In genomic region chr7:130930260-130930659, GRCh38 we compare ENCODE assay signal across 9 cellular contexts.
DNase-seq lines count a peak whose midpoint lies in the region; ATAC-seq, FAIRE-seq and TF ChIP-seq lines count a peak whose summit lies in the region.
"Had no signal": no experiment of that assay in that cellular context is flagged by ENCODE, and none has a peak within 500 bp of the region (broad histone marks: within the 10 kb centered on the region; RNA-seq: fewer than 3 reads in every experiment).

No MANE protein-coding gene starts in this region.

- H2AFZ ChIP-seq in fibroblast of lung (ENCODE audit: low read length) = no peak overlapping the region

- H3K79me2 ChIP-seq in fibroblast of lung (ENCODE audit: control insufficient read depth, insufficient read depth, low read length) = peaks cover 100% of the 10 kb centered on the region

- no peak for TF ChIP-seq CTCF in fibroblast of lung (conservative IDR thresholded peaks at IDR 0.05 in 1 of 2, IDR thresholded peaks at IDR 0.05 in 1 of 2; ENCODE audit: low read depth in 1 of 2, low read length in 2 of 2)

- peaks cover 92% of the 10 kb centered on the region for H3K4me1 Mint-ChIP-seq in activated CD4-positive, alpha-beta T cell treated with anti-CD3 and anti-CD28 coated beads for 36 hours
- peaks cover 74% of the 10 kb centered on the region for H3K4me1 Mint-ChIP-seq in T-helper 2 cell treated with Interferon-gamma antibody and Interleukin-4, amounts not matched to agents 5 μg/mL and 100 μg/mL, for 36 hours (ENCODE audit: low read depth)
- peaks cover 91% of the 10 kb centered on the region for H3K4me1 Mint-ChIP-seq in stimulated activated effector memory CD8-positive, alpha-beta T cell treated with anti-CD3 and anti-CD28 coated beads, Interleukin-12 subunit alpha, Interleukin-12 subunit beta, amount 100 ng/mL, for 72 hours

- no peaks in the 10 kb centered on the region for H3K9me3 Mint-ChIP-seq in activated CD4-positive, alpha-beta T cell treated with anti-CD3 and anti-CD28 coated beads for 36 hours (ENCODE audit: low read depth)
- H3K9me3 Mint-ChIP-seq in T-helper 2 cell treated with Interferon-gamma antibody and Interleukin-4, amounts not matched to agents 5 μg/mL and 100 μg/mL, for 36 hours = no peaks in the 10 kb centered on the region
- H3K9me3 Mint-ChIP-seq in stimulated activated effector memory CD8-positive, alpha-beta T cell treated with anti-CD3 and anti-CD28 coated beads, Interleukin-12 subunit alpha, Interleukin-12 subunit beta, amount 100 ng/mL, for 72 hours = no peaks in the 10 kb centered on the region

- POLR2A ChIA-PET in activated CD4-positive, alpha-beta T cell treated with anti-CD3 and anti-CD28 coated beads for 36 hours (lab: Charles Lee) = interaction anchor here (0.6 to 2.3 kb wide), 3 partner anchors 12 to 26 kb away, joined by 3 to 14 read pairs (median 5); no protein-coding TSS in a partner anchor

- H3K4me2 ChIP-seq in fibroblast of lung (ENCODE audit: extremely low read depth, insufficient read depth, low read length) = no peak overlapping the region

- peaks cover 82% of the 10 kb centered on the region for H3K36me3 Mint-ChIP-seq in activated CD4-positive, alpha-beta T cell treated with anti-CD3 and anti-CD28 coated beads for 36 hours (ENCODE audit: low read depth)
- H3K36me3 Mint-ChIP-seq in T-helper 2 cell treated with Interferon-gamma antibody and Interleukin-4, amounts not matched to agents 5 μg/mL and 100 μg/mL, for 36 hours (ENCODE audit: low read depth) = peaks cover 65% of the 10 kb centered on the region
- no peaks in the 10 kb centered on the region for H3K36me3 Mint-ChIP-seq in stimulated activated effector memory CD8-positive, alpha-beta T cell treated with anti-CD3 and anti-CD28 coated beads, Interleukin-12 subunit alpha, Interleukin-12 subunit beta, amount 100 ng/mL, for 72 hours

- H3K27me3 Mint-ChIP-seq in activated CD4-positive, alpha-beta T cell treated with anti-CD3 and anti-CD28 coated beads for 36 hours = no peaks in the 10 kb centered on the region
- no peaks in the 10 kb centered on the region for H3K27me3 Mint-ChIP-seq in T-helper 2 cell treated with Interferon-gamma antibody and Interleukin-4, amounts not matched to agents 5 μg/mL and 100 μg/mL, for 36 hours (ENCODE audit: low read depth)

- H3K27me3 ChIP-seq in fibroblast of lung (ENCODE audit: control insufficient read depth, insufficient read depth, low read length) = no peaks in the 10 kb centered on the region
- H3K27me3 ChIP-seq: heart right ventricle had no signal

- H4K20me1 ChIP-seq in fibroblast of lung (ENCODE audit: control insufficient read depth, extremely low read depth, insufficient read depth, low read length) = no peaks in the 10 kb centered on the region

- H3K9me3 ChIP-seq in fibroblast of lung (ENCODE audit: control insufficient read depth, insufficient read depth, low read depth, low read length) = no peaks in the 10 kb centered on the region
- H3K9me3 ChIP-seq: heart right ventricle had no signal

- CTCF ChIA-PET in activated CD4-positive, alpha-beta T cell treated with anti-CD3 and anti-CD28 coated beads for 36 hours (lab: Charles Lee) = interaction anchor here (1.0 to 5.4 kb wide), 5 partner anchors 15 to 110 kb away, joined by 3 to 23 read pairs (median 11); no protein-coding TSS in a partner anchor

- H3K27ac Mint-ChIP-seq in activated CD4-positive, alpha-beta T cell treated with anti-CD3 and anti-CD28 coated beads for 36 hours = peak overlapping the region; percentile 91
- H3K27ac Mint-ChIP-seq in T-helper 2 cell treated with Interferon-gamma antibody and Interleukin-4, amounts not matched to agents 5 μg/mL and 100 μg/mL, for 36 hours = peak overlapping the region; percentile 83
- no peak overlapping the region for H3K27ac Mint-ChIP-seq in stimulated activated effector memory CD8-positive, alpha-beta T cell treated with anti-CD3 and anti-CD28 coated beads, Interleukin-12 subunit alpha, Interleukin-12 subunit beta, amount 100 ng/mL, for 72 hours

- no peak for FAIRE-seq in frontal cortex (lab: Jason Lieb, UNC)

- intact Hi-C loops in activated CD4-positive, alpha-beta T cell treated with anti-CD3 and anti-CD28 coated beads for 36 hours (cut with DNase I, micrococcal nuclease) = no loop called here

- H3K4me3 Mint-ChIP-seq in activated CD4-positive, alpha-beta T cell treated with anti-CD3 and anti-CD28 coated beads for 36 hours = peak overlapping the region; percentile 9
- no peak overlapping the region for H3K4me3 Mint-ChIP-seq in T-helper 2 cell treated with Interferon-gamma antibody and Interleukin-4, amounts not matched to agents 5 μg/mL and 100 μg/mL, for 36 hours
- peak overlapping the region; percentile 36 for H3K4me3 Mint-ChIP-seq in stimulated activated effector memory CD8-positive, alpha-beta T cell treated with anti-CD3 and anti-CD28 coated beads, Interleukin-12 subunit alpha, Interleukin-12 subunit beta, amount 100 ng/mL, for 72 hours

- DNase-seq in activated CD4-positive, alpha-beta T cell treated with anti-CD3 and anti-CD28 coated beads for 36 hours = no peak
- no peak for DNase-seq in activated CD4-positive, alpha-beta T cell treated with anti-CD3 and anti-CD28 coated beads for 1 hour
- DNase-seq in T-helper 2 cell treated with Interferon-gamma antibody and Interleukin-4, amounts not matched to agents 5 μg/mL and 100 μg/mL, for 36 hours (ENCODE audit: low spot score) = no peak
- peak in 1 of 2 donors; percentile 35 for DNase-seq in fibroblast of lung (ENCODE audit: low read depth in 2 of 2)
- DNase-seq in stimulated activated effector memory CD8-positive, alpha-beta T cell treated with anti-CD3 and anti-CD28 coated beads, Interleukin-12 subunit alpha, Interleukin-12 subunit beta, amount 100 ng/mL, for 72 hours (ENCODE audit: low spot score in 2 of 2) = peak in 1 of 2 donors; percentile 51
- DNase-seq in frontal cortex (ENCODE audit: low spot score in 2 of 2) = no peak
- no peak for DNase-seq in SW480 (ENCODE audit: low spot score)
- DNase-seq: heart right ventricle had no signal

- peak overlapping the region; percentile 42 for H3K27ac ChIP-seq in fibroblast of lung (ENCODE audit: insufficient read depth, low read length)

- no peaks in the 10 kb centered on the region for H3K36me3 ChIP-seq in fibroblast of lung (ENCODE audit: control insufficient read depth, insufficient read depth, low read length)

- ATAC-seq in activated CD4-positive, alpha-beta T cell treated with anti-CD3 and anti-CD28 coated beads for 36 hours = peak; percentile 30
- peak; percentile 61 for ATAC-seq in stimulated activated effector memory CD8-positive, alpha-beta T cell treated with anti-CD3 and anti-CD28 coated beads, Interleukin-12 subunit alpha, Interleukin-12 subunit beta, amount 100 ng/mL, for 72 hours
- no peak for ATAC-seq in HG03457 (IDR thresholded peaks at IDR 0.05; ENCODE audit: unreplicated experiment)

- H3K9ac ChIP-seq in fibroblast of lung (ENCODE audit: insufficient read depth, low read length) = no peak overlapping the region

- H3K4me3 ChIP-seq in fibroblast of lung (replicated peaks in 1 of 4; ENCODE audit: control extremely low read depth in 1 of 4, insufficient read depth in 1 of 4, low read depth in 3 of 4, low read length in 4 of 4) = no peak overlapping the region
- H3K4me3 ChIP-seq: heart right ventricle had no signal

- H3K4me1 ChIP-seq in fibroblast of lung (ENCODE audit: control insufficient read depth, extremely low read depth, insufficient read depth, low read length) = peaks cover 13% of the 10 kb centered on the region
